ENCODE assay signal across 8 cellular contexts in the genomic region with DNA sequence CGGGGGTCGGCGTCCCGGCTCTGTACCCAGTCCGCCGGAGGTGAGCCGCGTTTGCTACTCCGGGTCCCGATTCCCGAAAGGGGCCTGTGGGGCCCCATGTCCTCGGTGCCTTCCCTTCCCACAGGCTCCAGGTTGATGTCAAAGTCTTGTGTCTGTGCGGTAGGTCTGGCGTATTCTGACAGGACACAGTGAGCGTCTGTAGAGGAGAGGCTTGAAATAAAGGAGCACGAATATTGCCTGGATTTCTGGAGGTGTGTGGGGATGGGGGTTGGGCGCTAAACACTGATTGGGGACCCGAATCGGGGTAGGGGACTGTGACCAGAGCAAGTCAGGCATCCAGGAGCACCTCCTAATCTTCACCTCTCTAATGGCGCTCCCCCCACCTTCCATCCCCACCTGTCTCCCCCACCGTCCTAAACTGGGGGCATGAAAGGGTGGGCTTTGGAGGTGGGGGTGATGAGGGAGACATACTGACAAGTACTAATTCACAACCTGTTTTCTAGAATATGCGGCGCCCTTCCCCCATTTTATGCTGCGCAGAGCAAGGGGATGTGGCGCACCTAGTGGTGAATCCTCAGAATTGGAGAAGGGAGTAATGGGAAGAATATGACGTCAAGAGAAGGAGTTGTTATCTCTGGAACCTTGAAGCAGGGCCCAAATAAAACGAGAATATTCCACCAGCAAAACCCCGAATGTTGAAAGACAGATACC. TPM values are rescaled to one million over a fixed set of nuclear protein-coding genes. Genes with fewer than 3 reads are reported as not detected.
DNase-seq lines count a peak whose midpoint lies in the region; ATAC-seq and TF ChIP-seq lines count a peak whose summit lies in the region.

No MANE protein-coding gene starts in this region.

- H3K27me3 ChIP-seq in AG04450 (ENCODE audit: control insufficient read depth, insufficient read depth, low read length), result no peaks in the 10 kb centered on the region

- H3K9me3 ChIP-seq in AG04450 (ENCODE audit: control insufficient read depth, insufficient read depth, low read length), result no peaks in the 10 kb centered on the region

- ATAC-seq in GM18868 (IDR thresholded peaks at IDR 0.05; ENCODE audit: unreplicated experiment) (peak; percentile 65), HG03571 (IDR thresholded peaks at IDR 0.05; ENCODE audit: unreplicated experiment) (no peak)

- POLR2A ChIA-PET in AG04450 (lab: Yijun Ruan, JAX), result interaction anchor here (0.7 kb wide), 1 partner anchor 10 kb away, joined by 3 read pairs; no protein-coding TSS in a partner anchor

- peak; percentile 73 for TF ChIP-seq CTCF in AG04450 (IDR thresholded peaks at IDR 0.05; ENCODE audit: low read depth, low read length)

- H3K4me3 ChIP-seq in AG04450 (ENCODE audit: low read depth, low read length), result peak overlapping the region; percentile 71

- no peak overlapping the region for H3K27ac ChIP-seq in AG04450 (ENCODE audit: low read depth, low read length)

- CTCF ChIA-PET in AG04450 (lab: Charles Lee), result no interaction called here

- DNase-seq in AG04450 (ENCODE audit: low read depth, low spot score), result no peak
- peak; percentile 25 for DNase-seq in NCI-H524 treated with DMSO at 0.1 percent for 48 hours (lab: John Stamatoyannopoulos, UW)
- DNase-seq in brain pericyte (ENCODE audit: low read depth, low spot score), result peak; percentile 10
- peak; percentile 35 to 43 for DNase-seq in hippocampal formation (lab: John Stamatoyannopoulos, UW)
- peak; percentile 70 for DNase-seq in pons (ENCODE audit: low spot score)
- no peak for DNase-seq in SKM-1 treated with dmso at 0.1 percent for 144 hours (lab: John Stamatoyannopoulos, UW; ENCODE audit: unreplicated experiment)

RNA-seq across cellular contexts. Expression of a gene that starts 0.9 kb away (rescaled TPM):
- 12.0 and 15.7 TPM in 2 replicates for polyA plus RNA-seq in AG04450 (2011; rRNA removed)
- 15.4 and 17.2 TPM in 2 replicates for polyA minus RNA-seq in AG04450 (2011; rRNA and poly(A)+ RNA removed)

RNA-seq across cellular contexts. Expression of a gene that starts 7.4 kb away (rescaled TPM):
- 5.3 and 6.9 TPM in 2 replicates for polyA plus RNA-seq in AG04450 (2011; rRNA removed)
- 8.1 and 12.5 TPM in 2 replicates for polyA minus RNA-seq in AG04450 (2011; rRNA and poly(A)+ RNA removed)

Comparison
In these comparisons a context has a peak if more than half of its experiments do, and no peak if none do; other contexts are left out.
1. DNase-seq: peak in NCI-H524 treated with DMSO at 0.1 percent for 48 hours (single experiment), brain pericyte (single experiment), hippocampal formation (2 of 2) and pons (single experiment); none in AG04450 (single experiment) and SKM-1 treated with dmso at 0.1 percent for 144 hours (single experiment).